ENCODE assay signal across 17 cellular contexts in the genomic region with DNA sequence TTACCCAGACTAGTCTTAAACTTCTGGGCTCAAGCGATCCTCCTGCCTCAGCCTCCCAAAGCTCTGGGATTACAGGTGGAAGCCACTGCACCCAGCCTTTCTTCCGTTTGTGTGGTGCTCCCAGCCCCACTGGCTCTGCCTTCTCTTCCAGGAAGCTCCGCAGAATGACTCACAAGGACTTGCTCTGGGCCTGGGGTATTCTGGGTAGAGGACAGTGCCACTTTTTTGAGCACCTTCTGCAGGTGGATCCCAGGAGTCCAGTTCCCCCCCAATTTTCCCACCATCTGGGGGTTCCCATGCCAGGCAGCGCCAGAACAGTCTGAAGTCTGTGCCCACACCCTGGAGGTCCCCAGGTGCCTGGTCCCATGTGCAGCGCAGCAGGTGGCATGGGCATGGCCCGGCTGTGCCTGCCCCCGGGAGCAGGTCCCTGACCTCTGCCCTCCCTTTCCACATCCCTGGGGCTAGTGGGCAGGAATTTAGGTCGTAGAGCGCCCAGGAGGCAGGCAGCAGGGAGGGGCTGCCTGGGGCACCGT. TPM values are rescaled to one million over a fixed set of nuclear protein-coding genes. Genes with fewer than 3 reads are reported as not detected.
DNase-seq lines count a peak whose midpoint lies in the region; ATAC-seq and TF ChIP-seq lines count a peak whose summit lies in the region.
"Had no signal": no experiment of that assay in that cellular context is flagged by ENCODE, and none has a peak within 500 bp of the region (broad histone marks: within the 10 kb centered on the region; RNA-seq: fewer than 3 reads in every experiment).

No MANE protein-coding gene starts in this region.

- CTCF ChIA-PET in Calu3 (lab: Charles Lee), result interaction anchor here (0.6 kb wide), 1 partner anchor 42 kb away, joined by 3 read pairs; no protein-coding TSS in a partner anchor

- H3K27me3 ChIP-seq in NT2/D1 (ENCODE audit: insufficient read depth, insufficient read length) (peaks cover 11% of the 10 kb centered on the region), endodermal cell (ENCODE audit: control insufficient read depth, insufficient read depth, low read length, poor library complexity, severe bottlenecking) (peaks cover 16% of the 10 kb centered on the region)

- H3K4me1 ChIP-seq in NT2/D1 (ENCODE audit: insufficient read depth, insufficient read length) (peaks cover 30% of the 10 kb centered on the region), endodermal cell (ENCODE audit: control insufficient read depth, insufficient read depth, low read length) (no peaks in the 10 kb centered on the region)

- H3K9me3 ChIP-seq in NT2/D1 (ENCODE audit: insufficient read depth, low read length) (no peaks in the 10 kb centered on the region), endodermal cell (ENCODE audit: control insufficient read depth, low read length) (no peaks in the 10 kb centered on the region)
- H3K9me3 ChIP-seq: BLaER1 had no signal

- peaks cover 21% of the 10 kb centered on the region for H3K36me3 Mint-ChIP-seq in Calu3 (ENCODE audit: insufficient read depth, unreplicated experiment)
- H3K36me3 Mint-ChIP-seq in endodermal cell (ENCODE audit: low read depth), result peaks cover 2% of the 10 kb centered on the region
- no peaks in the 10 kb centered on the region for H3K36me3 Mint-ChIP-seq in nephron progenitor cell (ENCODE audit: low read depth)
- H3K36me3 Mint-ChIP-seq: IgD-negative memory B cell had no signal

- H3K36me3 ChIP-seq in NT2/D1 (ENCODE audit: insufficient read depth, insufficient read length, low read length) (no peaks in the 10 kb centered on the region), endodermal cell (ENCODE audit: control insufficient read depth, insufficient read depth, low read length) (no peaks in the 10 kb centered on the region)
- H3K36me3 ChIP-seq: BLaER1 had no signal

- ATAC-seq in HG03135 (IDR thresholded peaks at IDR 0.05; ENCODE audit: unreplicated experiment), result no peak
- ATAC-seq in HG03039 (IDR thresholded peaks at IDR 0.05; ENCODE audit: unreplicated experiment), result no peak
- ATAC-seq: right cardiac atrium had no signal

- intact Hi-C loops in Calu3 (cut with micrococcal nuclease; ENCODE audit: unreplicated experiment), result no loop called here

- TF ChIP-seq CTCF in Calu3 (IDR thresholded peaks at IDR 0.05; ENCODE audit: unreplicated experiment), result no peak
- TF ChIP-seq CTCF in endodermal cell (conservative IDR thresholded peaks at IDR 0.05), result no peak
- TF ChIP-seq CTCF in nephron progenitor cell (IDR thresholded peaks at IDR 0.05), result no peak

- peak overlapping the region; percentile 76 for H3K4me3 Mint-ChIP-seq in Calu3 (ENCODE audit: low read depth, unreplicated experiment)
- peak overlapping the region; percentile 74 for H3K4me3 Mint-ChIP-seq in endodermal cell
- peak overlapping the region; percentile 73 for H3K4me3 Mint-ChIP-seq in nephron progenitor cell

- H3K27ac Mint-ChIP-seq in Calu3 (ENCODE audit: unreplicated experiment), result no peak overlapping the region
- no peak overlapping the region for H3K27ac Mint-ChIP-seq in endodermal cell
- H3K27ac Mint-ChIP-seq in nephron progenitor cell, result no peak overlapping the region

- BruUV-seq in Calu3 (replicated peaks; lab: Mats Ljungman, UMichigan), result no TSS peak

- peak overlapping the region; percentile 56 for H3K9ac ChIP-seq in NT2/D1 (ENCODE audit: insufficient read length, low read depth)
- no peak overlapping the region for H3K9ac ChIP-seq in endodermal cell (ENCODE audit: extremely low read depth, low read length, poor library complexity, severe bottlenecking)
- H3K9ac ChIP-seq: BLaER1 had no signal

- 77 to 80% methylated on average over 2 to 10 of the region's 10 CpGs for WGBS in endodermal cell (ENCODE audit: insufficient coverage in 1 of 2, insufficient read length in 1 of 2), 2 experiments

- H3K4me1 Mint-ChIP-seq in Calu3 (ENCODE audit: low read depth, unreplicated experiment) (peaks cover 21% of the 10 kb centered on the region), endodermal cell (peaks cover 7% of the 10 kb centered on the region), nephron progenitor cell (peaks cover 16% of the 10 kb centered on the region)

- peaks cover 11% of the 10 kb centered on the region for H3K27me3 Mint-ChIP-seq in Calu3 (ENCODE audit: unreplicated experiment)
- peaks cover 35% of the 10 kb centered on the region for H3K27me3 Mint-ChIP-seq in endodermal cell (ENCODE audit: insufficient read depth)
- peaks cover 46% of the 10 kb centered on the region for H3K27me3 Mint-ChIP-seq in nephron progenitor cell (ENCODE audit: low read depth, poor library complexity)

- H3K27ac ChIP-seq in endodermal cell (ENCODE audit: low read depth, low read length), result no peak overlapping the region
- H3K27ac ChIP-seq: BLaER1 had no signal

- DNase-seq in Calu3 (peak; percentile 36), NT2/D1 (ENCODE audit: low read depth, low spot score) (no peak), endodermal cell (no peak), nephron progenitor cell (no peak), ureter (ENCODE audit: low spot score) (no peak), HuH-7 (ENCODE audit: low spot score) (no peak)
- DNase-seq: activated CD4-positive, alpha-beta T cell treated with anti-CD3 and anti-CD28 coated beads for 1 hour; effector CD4-positive, alpha-beta T cell; foreskin fibroblast; NCI-H1436 treated with DMSO at 0.1 percent for 48 hours; stimulated activated naive CD4-positive, alpha-beta T cell treated with Interleukin-2 at 50 U/mL for 16 hours had no signal

- H3K4me3 ChIP-seq in NT2/D1 (ENCODE audit: insufficient read length, low read depth) (no peak overlapping the region), endodermal cell (ENCODE audit: low read length) (no peak overlapping the region)
- H3K4me3 ChIP-seq: BLaER1 had no signal

- H3K9me3 Mint-ChIP-seq in Calu3 (ENCODE audit: low read depth, unreplicated experiment) (no peaks in the 10 kb centered on the region), endodermal cell (no peaks in the 10 kb centered on the region), nephron progenitor cell (no peaks in the 10 kb centered on the region)
- H3K9me3 Mint-ChIP-seq: IgD-negative memory B cell had no signal

RNA-seq across cellular contexts. Expression of gene REEP6, which starts 1.6 kb away (rescaled TPM):
- total RNA-seq in Calu3 (2022) (13.9 and 16.2 TPM in 2 replicates), endodermal cell (10 to 100 TPM; 24.7 to 49.4 TPM), ureter (50.0 TPM)
- 13.9 TPM for polyA plus RNA-seq in endodermal cell (2013, experiment 1 of 2)
- polyA plus RNA-seq in endodermal cell (2013, experiment 2 of 2), result 13.0 TPM

RNA-seq across cellular contexts. Expression of gene PCSK4, which starts 2.4 kb away (rescaled TPM):
- 4.5 and 5.5 TPM in 2 replicates for total RNA-seq in Calu3 (2022)
- total RNA-seq in endodermal cell, result 10 to 100 TPM; 25.2 to 31.6 TPM
- 15.2 TPM for polyA plus RNA-seq in endodermal cell (2013, experiment 1 of 2)
- polyA plus RNA-seq in endodermal cell (2013, experiment 2 of 2), result 12.1 TPM
- 4.5 TPM for total RNA-seq in ureter
- polyA plus RNA-seq: IgD-negative memory B cell had no signal

RNA-seq across cellular contexts. Expression of gene C19orf25, which starts 13.5 kb away (rescaled TPM):
- total RNA-seq in Calu3 (2022) (33.7 and 33.8 TPM in 2 replicates), endodermal cell (10 to 100 TPM; 40.0 to 51.1 TPM), ureter (23.9 TPM)
- polyA plus RNA-seq in endodermal cell (2013, experiment 1 of 2), result 29.8 TPM
- polyA plus RNA-seq in endodermal cell (2013, experiment 2 of 2), result 25.4 TPM

RNA-seq across cellular contexts. Expression of gene ADAMTSL5, which starts 20.3 kb away (rescaled TPM):
- total RNA-seq in Calu3 (2022), result 9.5 and 9.6 TPM in 2 replicates
- total RNA-seq in endodermal cell, result 1 to 10 TPM; 4.1 to 4.8 TPM
- polyA plus RNA-seq in endodermal cell (2013, experiment 1 of 2), result 1.2 TPM
- 0.75 TPM for polyA plus RNA-seq in endodermal cell (2013, experiment 2 of 2)
- 12.5 TPM for total RNA-seq in ureter

RNA-seq across cellular contexts. Expression of gene PLK5, which starts 31.3 kb away (rescaled TPM):
- total RNA-seq in Calu3 (2022), result not detected in 2 replicates
- total RNA-seq in endodermal cell, result under 1 TPM in 1 of 2 donors, not detected in 1; 0.48 TPM
- polyA plus RNA-seq in endodermal cell (2013, experiment 1 of 2), result 0.32 TPM
- polyA plus RNA-seq in endodermal cell (2013, experiment 2 of 2), result not detected
- not detected for total RNA-seq in ureter
- total RNA-seq: mononuclear cell, right cardiac atrium had no signal
- polyA plus RNA-seq: IgD-negative memory B cell had no signal
